Comparison of ENCODE assay signal across 1 cellular context in the genomic region with DNA sequence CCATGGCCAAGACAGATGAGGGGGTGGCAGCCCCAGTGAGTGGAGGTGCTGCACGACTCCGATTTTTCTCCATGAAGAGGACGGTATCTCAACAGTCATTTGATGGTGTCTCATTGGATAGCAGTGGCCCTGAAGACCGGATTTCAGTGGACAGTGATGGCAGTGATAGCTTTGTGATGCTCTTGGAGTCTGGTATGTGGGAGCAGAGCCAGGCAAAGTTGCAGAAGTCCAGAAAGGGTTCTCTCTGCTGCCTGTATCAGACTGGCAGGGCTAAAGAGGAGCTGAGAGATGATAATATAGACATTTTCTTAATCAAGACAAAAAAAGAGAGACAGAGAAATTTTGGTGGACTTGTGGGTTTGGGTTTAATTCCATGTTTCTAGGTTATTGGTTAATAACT.
TF ChIP-seq lines count a peak whose summit lies in the region.

No MANE protein-coding gene starts in this region.

TF ChIP-seq in endothelial cell of umbilical vein, 7 proteins besides CTCF, POLR2A, EP300 and RAD21:
- TF ChIP-seq, protein P1, sequence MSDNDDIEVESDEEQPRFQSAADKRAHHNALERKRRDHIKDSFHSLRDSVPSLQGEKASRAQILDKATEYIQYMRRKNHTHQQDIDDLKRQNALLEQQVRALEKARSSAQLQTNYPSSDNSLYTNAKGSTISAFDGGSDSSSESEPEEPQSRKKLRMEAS (IDR thresholded peaks at IDR 0.05; ENCODE audit: insufficient read depth, insufficient read length): no peak
- no peak for TF ChIP-seq EZH2 (IDR thresholded peaks at IDR 0.05; ENCODE audit: borderline replicate concordance, low read depth, low read length, severe bottlenecking)
- no peak for TF ChIP-seq GATA2 (IDR thresholded peaks at IDR 0.05; ENCODE audit: insufficient read depth, insufficient read length, low read depth, low read length)
- TF ChIP-seq JUN (IDR thresholded peaks at IDR 0.05; ENCODE audit: borderline replicate concordance, insufficient read depth, insufficient read length, low read depth): no peak
- no peak for TF ChIP-seq FOS (IDR thresholded peaks at IDR 0.05; ENCODE audit: borderline replicate concordance, insufficient read depth, low read length)
- TF ChIP-seq POLR2AphosphoS5 (IDR thresholded peaks at IDR 0.05; ENCODE audit: insufficient read depth, low read depth, low read length): no peak
- no peak for TF ChIP-seq MYC (IDR thresholded peaks at IDR 0.05; ENCODE audit: low read depth, low read length)
